Comparison of ENCODE assay signal across 1 cellular context in the genomic region with DNA sequence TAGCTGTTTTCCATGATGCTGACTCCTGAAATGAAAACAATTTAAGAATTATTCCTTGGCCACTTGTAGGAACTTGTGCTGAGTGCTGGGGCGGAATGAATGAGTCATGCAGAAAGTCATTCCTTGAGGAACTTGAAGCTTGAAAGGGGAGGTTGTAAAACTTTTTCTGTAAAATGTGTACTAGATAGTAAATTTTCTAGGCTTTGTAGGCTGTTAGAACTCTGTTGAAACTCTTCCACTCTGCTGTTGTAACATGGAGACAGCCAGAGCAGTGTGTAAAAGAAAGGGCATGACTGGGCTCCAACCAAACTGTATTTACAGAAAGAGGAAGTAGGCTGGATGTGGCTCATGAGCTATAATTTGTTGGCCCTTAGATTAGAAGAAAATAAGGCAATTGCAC.
TF ChIP-seq lines count a peak whose summit lies in the region.

No MANE protein-coding gene starts in this region.

TF ChIP-seq in HCT116, 20 proteins besides CTCF, POLR2A, EP300 and RAD21 (continued from another document):
- TF ChIP-seq MAX (IDR thresholded peaks at IDR 0.05) (no peak), SRF (IDR thresholded peaks at IDR 0.05; ENCODE audit: low read depth) (0 out of 2 replicates have a peak, but pooled peaks have one; percentile 59), EZH2phosphoT487 (IDR thresholded peaks at IDR 0.05; ENCODE audit: borderline replicate concordance) (no peak), POLR2AphosphoS5 (IDR thresholded peaks at IDR 0.05; ENCODE audit: low read depth, low read length) (no peak), EZH2 (IDR thresholded peaks at IDR 0.05) (no peak), YY1 (IDR thresholded peaks at IDR 0.05; ENCODE audit: extremely low read depth, insufficient replicate concordance, low read depth, low read length) (no peak), SIN3A (IDR thresholded peaks at IDR 0.05; ENCODE audit: low read depth) (0 out of 2 replicates have a peak, but pooled peaks have one; percentile 41), CEBPB (IDR thresholded peaks at IDR 0.05; ENCODE audit: low read depth) (peak; percentile 48; the same call in 1 of the 2 replicates), EGR1 (IDR thresholded peaks at IDR 0.05; ENCODE audit: low read depth) (peak; percentile 55; the same call in 1 of the 2 replicates), ATF3 (IDR thresholded peaks at IDR 0.05) (0 out of 2 replicates have a peak, but pooled peaks have one; percentile 13), SP1 (IDR thresholded peaks at IDR 0.05; ENCODE audit: low read depth) (peak; percentile 77), ZNF274 (IDR thresholded peaks at IDR 0.05; ENCODE audit: low read depth, low read length) (no peak)
